Comparison of ENCODE assay signal across 24 cellular contexts in genomic region chr3:114596147-114596546, GRCh38.
"Had no signal": no experiment of that assay in that cellular context is flagged by ENCODE, and none has a peak within 500 bp of the region (broad histone marks: within the 10 kb centered on the region; RNA-seq: fewer than 3 reads in every experiment).

No MANE protein-coding gene starts in this region.

- H3K27me3 ChIP-seq: SJSA1 had no signal

- H3K27ac Mint-ChIP-seq: IgD-negative memory B cell had no signal

- H3K9ac ChIP-seq: KMS-11 had no signal

- H3K4me1 Mint-ChIP-seq: IgD-negative memory B cell had no signal

- H3K9me3 Mint-ChIP-seq: IgD-negative memory B cell had no signal

- H3K27me3 Mint-ChIP-seq: IgD-negative memory B cell had no signal

- FAIRE-seq: K562, RCC 7860 had no signal

- H3K9me3 ChIP-seq: SJSA1 had no signal

- H3K4me1 ChIP-seq: SJSA1 had no signal

- ATAC-seq: K562 had no signal

- H3K4me2 ChIP-seq: KMS-11 had no signal

- H3K4me3 Mint-ChIP-seq: IgD-negative memory B cell had no signal

- H3K4me3 ChIP-seq: K562, SJSA1, SK-N-MC had no signal

- DNase-seq: Kasumi-1, MV-4-11, NCI-H1048, NCI-H1105, NCI-H1417, NCI-H1436 treated with DMSO at 0.1 percent for 48 hours, NCI-H1694, NCI-H187 treated with DMSO at 0.1 percent for 48 hours, NCI-H2029 treated with DMSO at 0.1 percent for 48 hours, NCI-H2171 treated with DMSO at 0.1 percent for 48 hours, NCI-H345, NCI-H446 treated with DMSO at 0.1 percent for 48 hours, NCI-H510A treated with DMSO at 0.1 percent for 48 hours, NCI-H526, NCI-H774, Right ventricle myocardium superior, RPMI8226, SIG-M5 had no signal

- H3K27ac ChIP-seq: KMS-11, SJSA1, SK-N-MC had no signal
